In the genomic region with DNA sequence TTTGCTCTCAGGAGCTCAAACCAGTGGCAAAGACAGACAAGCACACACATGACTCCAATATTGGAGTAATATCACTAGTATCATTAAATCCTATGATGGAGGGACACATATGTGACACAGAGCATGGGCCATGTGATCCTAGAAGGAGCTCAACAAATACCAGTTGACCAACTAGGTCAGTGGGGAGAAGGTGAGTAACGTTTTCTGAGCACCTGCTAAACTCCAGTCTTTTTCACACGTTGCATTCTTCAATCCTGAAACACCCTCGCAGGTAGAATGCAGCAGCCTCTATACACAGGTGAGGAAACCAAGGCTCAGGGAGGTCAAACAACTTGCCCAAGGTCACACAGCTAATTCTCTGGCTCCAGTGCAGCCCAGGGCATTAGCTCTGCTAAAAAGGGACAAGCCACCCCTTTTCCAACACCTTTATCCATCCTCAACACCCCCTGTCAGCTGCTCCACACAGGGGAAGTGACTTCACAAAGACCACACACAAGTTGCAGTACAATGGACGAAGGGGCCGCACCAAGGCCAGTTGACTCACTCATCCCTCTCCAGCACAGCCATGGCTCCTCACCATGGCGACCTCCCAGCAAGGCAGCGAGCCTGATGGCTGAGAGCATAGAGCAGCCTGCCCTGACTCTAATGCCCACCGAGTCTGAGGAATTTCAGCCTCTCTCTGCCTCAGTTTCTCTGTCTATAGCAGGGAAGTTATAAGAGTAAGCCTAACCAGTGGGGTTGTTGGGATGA, we compare ENCODE assay signal across 14 cellular contexts. TPM values are rescaled to one million over a fixed set of nuclear protein-coding genes. Genes with fewer than 3 reads are reported as not detected.
DNase-seq lines count a peak whose midpoint lies in the region; ATAC-seq, FAIRE-seq and TF ChIP-seq lines count a peak whose summit lies in the region.
"Had no signal": no experiment of that assay in that cellular context is flagged by ENCODE, and none has a peak within 500 bp of the region (broad histone marks: within the 10 kb centered on the region; RNA-seq: fewer than 3 reads in every experiment).

No MANE protein-coding gene starts in this region.

- no peak overlapping the region for H3K4me3 ChIP-seq in IMR-90 (ENCODE audit: insufficient read depth, low read depth, low read length)
- no peak overlapping the region for H3K4me3 ChIP-seq in astrocyte of the spinal cord (ENCODE audit: low read depth, low read length)
- no peak overlapping the region for H3K4me3 ChIP-seq in pancreas
- H3K4me3 ChIP-seq: MG63 had no signal

- no peak overlapping the region for H3K56ac ChIP-seq in IMR-90 (ENCODE audit: extremely low read depth, insufficient read depth, low read length)

- no peak overlapping the region for H2AFZ ChIP-seq in IMR-90 (replicated peaks; ENCODE audit: low read length, poor library complexity)

- H3K27me3 Mint-ChIP-seq in MCF 10A (ENCODE audit: insufficient read depth, unreplicated experiment): peaks cover 23% of the 10 kb centered on the region

- H2AK9ac ChIP-seq in IMR-90 (replicated peaks; ENCODE audit: low read depth, low read length, poor library complexity): no peak overlapping the region

- H3K23ac ChIP-seq in IMR-90 (ENCODE audit: low read depth, low read length): no peak overlapping the region

- BruUV-seq in IMR-90 (replicated peaks; lab: Mats Ljungman, UMichigan) (no TSS peak), MCF 10A (replicated peaks; lab: Mats Ljungman, UMichigan) (no TSS peak)

- ATAC-seq in IMR-90 (ENCODE audit: low read depth): no peak
- peak; percentile 77 to 89 (median 82) for ATAC-seq in pancreas
- ATAC-seq: CD8-positive, alpha-beta T cell had no signal

- CTCF ChIA-PET in IMR-90 (lab: Yijun Ruan, JAX): no interaction called here
- CTCF ChIA-PET in MCF 10A (lab: Yijun Ruan, JAX): interaction anchor here (0.6 to 5.3 kb wide), 6 partner anchors 9 to 667 kb away, joined by 3 to 31 read pairs (median 4); a partner anchor contains a TSS

- H3K9me3 ChIP-seq in IMR-90 (ENCODE audit: control insufficient read depth, insufficient read depth, low read length): no peaks in the 10 kb centered on the region
- H3K9me3 ChIP-seq in pancreas: no peaks in the 10 kb centered on the region
- H3K9me3 ChIP-seq: MG63 had no signal

- WGBS in IMR-90 (ENCODE audit: extremely low coverage in 2 of 2, insufficient read length in 1 of 2), 2 experiments: no CpG with 5 or more reads among the region's 8 CpGs
- 60 to 69% methylated on average over 8 of the region's 8 CpGs for WGBS in pancreas, 2 donors

- H3K4me3 Mint-ChIP-seq in MCF 10A (ENCODE audit: unreplicated experiment): no peak overlapping the region
- H3K4me3 Mint-ChIP-seq: CD8-positive, alpha-beta T cell had no signal

- no peaks in the 10 kb centered on the region for H3K4me1 ChIP-seq in IMR-90 (ENCODE audit: control insufficient read depth, insufficient read depth, low read length)
- H3K4me1 ChIP-seq in pancreas: peaks cover 5 to 7% (median 6%) of the 10 kb centered on the region in 3 donors

- no peak overlapping the region for H4K91ac ChIP-seq in IMR-90 (ENCODE audit: insufficient read depth, low read depth, low read length)

- H3K18ac ChIP-seq in IMR-90 (ENCODE audit: low read depth, low read length): no peak overlapping the region

- dilution Hi-C loops in IMR-90 (cut with HindIII; ENCODE audit: low sequenced_read_pairs, unreplicated experiment): no loop called here

- H2AK5ac ChIP-seq in IMR-90 (ENCODE audit: low read depth, low read length): no peak overlapping the region

- no peak overlapping the region for H3K14ac ChIP-seq in IMR-90 (replicated peaks; ENCODE audit: low read depth, low read length)

- H2BK5ac ChIP-seq in IMR-90 (ENCODE audit: low read depth, low read length, poor library complexity, severe bottlenecking): no peak overlapping the region

- peaks cover 28% of the 10 kb centered on the region for H3K27me3 ChIP-seq in IMR-90 (ENCODE audit: control insufficient read depth, insufficient read depth, low read length)
- H3K27me3 ChIP-seq in pancreas: no peaks in the 10 kb centered on the region

- H2BK15ac ChIP-seq in IMR-90 (ENCODE audit: low read depth, low read length): no peak overlapping the region

- H4K20me1 ChIP-seq in IMR-90 (ENCODE audit: insufficient read depth, low read length): no peaks in the 10 kb centered on the region

- no peak overlapping the region for H3K27ac ChIP-seq in IMR-90 (ENCODE audit: insufficient read depth, low read length)
- peak overlapping the region in 2 of 4 donors; percentile 18 to 33 for H3K27ac ChIP-seq in pancreas
- H3K27ac ChIP-seq: KMS-11 had no signal

- intact Hi-C loops in IMR-90 (cut with micrococcal nuclease) (no loop called here), pancreas (cut with DNase I) (no loop called here), MCF 10A (cut with micrococcal nuclease) (no loop called here)

- H3K36me3 ChIP-seq in IMR-90 (ENCODE audit: control insufficient read depth, insufficient read depth, low read length) (no peaks in the 10 kb centered on the region), pancreas (no peaks in the 10 kb centered on the region)
- H3K36me3 ChIP-seq: MG63 had no signal

- in situ Hi-C loops in IMR-90 (cut with MboI; ENCODE audit: low sequenced_read_pairs): loop anchor here (10.0 kb wide), 1 partner anchor 172 kb away; no protein-coding TSS in a partner anchor
- in situ Hi-C loops in astrocyte of the spinal cord (cut with HindIII; ENCODE audit: low sequenced_read_pairs): no loop called here

- H3K79me1 ChIP-seq in IMR-90 (ENCODE audit: low read depth in 1 of 2, low read length in 2 of 2): no peaks in the 10 kb centered on the region

- H3K9me3 Mint-ChIP-seq in MCF 10A (ENCODE audit: unreplicated experiment): no peaks in the 10 kb centered on the region
- H3K9me3 Mint-ChIP-seq: CD8-positive, alpha-beta T cell had no signal

- no peak overlapping the region for H2BK20ac ChIP-seq in IMR-90 (ENCODE audit: low read depth, low read length)

- TF ChIP-seq CTCF in IMR-90 (conservative IDR thresholded peaks at IDR 0.05; ENCODE audit: low read depth, low read length): no peak
- no peak for TF ChIP-seq CTCF in astrocyte of the spinal cord (IDR thresholded peaks at IDR 0.05; ENCODE audit: low read depth, low read length)
- TF ChIP-seq CTCF in pancreas (IDR thresholded peaks at IDR 0.05): no peak
- no peak for TF ChIP-seq CTCF in MCF 10A (IDR thresholded peaks at IDR 0.05; ENCODE audit: unreplicated experiment)

- POLR2A ChIA-PET in IMR-90 (lab: Charles Lee; ENCODE audit: unreplicated experiment): no interaction called here
- POLR2A ChIA-PET in MCF 10A (lab: Yijun Ruan, JAX): interaction anchor here (1.1 to 1.6 kb wide), 2 partner anchors 12 to 13 kb away, joined by 3 read pairs; no protein-coding TSS in a partner anchor

- H3K36me3 Mint-ChIP-seq in MCF 10A (ENCODE audit: insufficient read depth, unreplicated experiment): no peaks in the 10 kb centered on the region
- H3K36me3 Mint-ChIP-seq: CD8-positive, alpha-beta T cell had no signal

- FAIRE-seq in pancreas (lab: Jason Lieb, UNC): no peak

- DNase-seq in IMR-90: peak; percentile 44
- peak; percentile 55 for DNase-seq in astrocyte of the spinal cord (ENCODE audit: low read depth, low spot score)
- DNase-seq in pancreas: peak in 2 of 6 donors; percentile 61 to 64
- DNase-seq in retina: no peak
- DNase-seq in MCF 10A (ENCODE audit: unreplicated experiment): no peak
- DNase-seq: ACHN; CD8-positive, alpha-beta T cell; DND-41; HCEC 1CT; MG63; NCI-H1105; NCI-H1694 treated with DMSO at 0.1 percent for 48 hours had no signal

- no peak overlapping the region for H3K4me2 ChIP-seq in IMR-90 (ENCODE audit: low read depth, low read length)
- H3K4me2 ChIP-seq: KMS-11 had no signal

- no peak for TF ChIP-seq POLR2A in IMR-90 (IDR thresholded peaks at IDR 0.05; ENCODE audit: low read depth, low read length)

- peaks cover 16% of the 10 kb centered on the region for H3K4me1 Mint-ChIP-seq in MCF 10A (ENCODE audit: insufficient read depth, unreplicated experiment)

- no peaks in the 10 kb centered on the region for H3K9me1 ChIP-seq in IMR-90 (ENCODE audit: insufficient read depth, low read length)

- H4K8ac ChIP-seq in IMR-90 (ENCODE audit: low read depth in 2 of 2, low read length in 2 of 2): no peak overlapping the region

- H2BK120ac ChIP-seq in IMR-90 (ENCODE audit: low read depth, low read length): no peak overlapping the region

- no peak overlapping the region for H3K9ac ChIP-seq in IMR-90 (ENCODE audit: low read depth, low read length)
- H3K9ac ChIP-seq: KMS-11 had no signal

- H3K4ac ChIP-seq in IMR-90 (ENCODE audit: low read depth, low read length): no peak overlapping the region

- TF ChIP-seq RAD21 in IMR-90 (IDR thresholded peaks at IDR 0.05; ENCODE audit: low read length): no peak

- no peak overlapping the region for H4K5ac ChIP-seq in IMR-90 (ENCODE audit: low read depth, low read length)

- H3K27ac Mint-ChIP-seq in MCF 10A (ENCODE audit: low read depth, unreplicated experiment): no peak overlapping the region
- H3K27ac Mint-ChIP-seq: CD8-positive, alpha-beta T cell had no signal

TF ChIP-seq in IMR-90, 13 proteins besides CTCF, POLR2A, EP300 and RAD21 (continues in another document):
- no peak for TF ChIP-seq MAFK (IDR thresholded peaks at IDR 0.05; ENCODE audit: low read depth, low read length)

RNA-seq across cellular contexts. Expression of a gene that starts 4.4 kb away (rescaled TPM):
- total RNA-seq in IMR-90 (2012; rRNA removed) (not detected in 2 replicates), pancreas (under 1 TPM in 4 of 6 donors, not detected in 2; 0.06 to 0.23 (median 0.14) TPM), MCF 10A (2022) (not detected in 2 replicates)
- polyA plus RNA-seq in IMR-90 (2012; rRNA removed) (not detected in 2 replicates), pancreas (under 1 TPM; 0.75 to 0.76 TPM)
- 0.01 TPM in 1 of 2 replicates, not detected in the other for polyA plus RNA-seq in IMR-90 (2012; cell fraction: cytosol; rRNA removed)
- polyA plus RNA-seq in IMR-90 (2012; cell fraction: nucleus; rRNA removed; ENCODE audit: low replicate concordance): 0.10 and 0.24 TPM in 2 replicates
- total RNA-seq: SK-MEL-5 had no signal

RNA-seq across cellular contexts. Expression of a gene that starts 35.7 kb away (rescaled TPM):
- total RNA-seq in IMR-90 (2012; rRNA removed): 12.2 and 12.8 TPM in 2 replicates
- 42.6 and 45.6 TPM in 2 replicates for polyA plus RNA-seq in IMR-90 (2012; rRNA removed)
- polyA plus RNA-seq in IMR-90 (2012; cell fraction: cytosol; rRNA removed): 18.6 and 55.2 TPM in 2 replicates
- polyA plus RNA-seq in IMR-90 (2012; cell fraction: nucleus; rRNA removed; ENCODE audit: low replicate concordance): 129 TPM in 2 replicates
- 10 to 100 TPM in 4 of 6 donors, 1 to 10 TPM in 2; 7.2 to 19.9 (median 11.4) TPM for total RNA-seq in pancreas
- polyA plus RNA-seq in pancreas: 10 to 100 TPM; 12.1 to 16.9 TPM
- total RNA-seq in MCF 10A (2022): 22.3 and 22.6 TPM in 2 replicates

RNA-seq across cellular contexts. Expression of a gene that starts 35.8 kb away (rescaled TPM):
- total RNA-seq in IMR-90 (2012; rRNA removed) (43.7 and 52.8 TPM in 2 replicates), pancreas (10 to 100 TPM in 4 of 6 donors, 1 to 10 TPM in 2; 8.7 to 16.4 (median 14.1) TPM), MCF 10A (2022) (47.6 and 66.8 TPM in 2 replicates)
- polyA plus RNA-seq in IMR-90 (2012; rRNA removed) (87.9 and 102 TPM in 2 replicates), pancreas (10 to 100 TPM; 12.5 to 30.4 TPM)
- 107 and 112 TPM in 2 replicates for polyA plus RNA-seq in IMR-90 (2012; cell fraction: cytosol; rRNA removed)
- polyA plus RNA-seq in IMR-90 (2012; cell fraction: nucleus; rRNA removed; ENCODE audit: low replicate concordance): 25.7 and 42.9 TPM in 2 replicates

RNA-seq across cellular contexts. Expression of a gene that starts 53.7 kb away (rescaled TPM):
- total RNA-seq in IMR-90 (2012; rRNA removed): not detected in 2 replicates
- polyA plus RNA-seq in IMR-90 (2012; rRNA removed): not detected in 2 replicates
- not detected in 2 replicates for polyA plus RNA-seq in IMR-90 (2012; cell fraction: cytosol; rRNA removed)
- polyA plus RNA-seq in IMR-90 (2012; cell fraction: nucleus; rRNA removed; ENCODE audit: low replicate concordance): not detected in 2 replicates
- total RNA-seq in pancreas: 1 to 10 TPM; 1.1 to 4.3 (median 2.2) TPM
- under 1 TPM; 0.34 to 0.73 TPM for polyA plus RNA-seq in pancreas
- total RNA-seq in MCF 10A (2022): not detected in 2 replicates
- total RNA-seq: CD8-positive, alpha-beta T cell; SK-MEL-5 had no signal

Comparison
In these comparisons a context has a peak if more than half of its experiments do, and no peak if none do; other contexts are left out.
1. DNase-seq: peak in IMR-90 (single experiment) and astrocyte of the spinal cord (single experiment); none in retina (single experiment) and MCF 10A (single experiment).